ENCODE assay signal across 2 cellular contexts in genomic region chr17:47725446-47726109, GRCh38.
A peak's percentile ranks its signal among the peaks of the same experiment; 100 is the strongest.
TF ChIP-seq lines count a peak whose summit lies in the region.

No MANE protein-coding gene starts in this region.

TF ChIP-seq in HEK293, 187 proteins besides CTCF, POLR2A, EP300 and RAD21:
- TF ChIP-seq REST (tag by site-specific recombination; IDR thresholded peaks at IDR 0.05) (peak; percentile 55), ZNF521 (tag by site-specific recombination; IDR thresholded peaks at IDR 0.05) (no peak)
TF ChIP-seq in HEK293: peak in this region for 1.

TF ChIP-seq in K562, 482 proteins besides CTCF, POLR2A, EP300 and RAD21:
- TF ChIP-seq ZZZ3 (IDR thresholded peaks at IDR 0.05) (no peak), NFRKB (IDR thresholded peaks at IDR 0.05; ENCODE audit: low read depth) (no peak), TRIM28 (IDR thresholded peaks at IDR 0.05) (no peak), ZNF384 (IDR thresholded peaks at IDR 0.05; ENCODE audit: low read depth, low read length) (no peak), TOE1 (IDR thresholded peaks at IDR 0.05; ENCODE audit: borderline replicate concordance) (no peak), TOE1 (CRISPR knock-in tag; IDR thresholded peaks at IDR 0.05; ENCODE audit: borderline replicate concordance, low read depth) (no peak), ID3 (CRISPR knock-in tag; IDR thresholded peaks at IDR 0.05) (no peak), ID3 (tag; IDR thresholded peaks at IDR 0.05) (no peak), ZNF253 (CRISPR knock-in tag; conservative IDR thresholded peaks at IDR 0.05) (no peak), SMARCC2 (IDR thresholded peaks at IDR 0.05; ENCODE audit: low read depth) (no peak), ZNF12 (CRISPR knock-in tag; IDR thresholded peaks at IDR 0.05) (no peak), U2AF2 (optimal IDR thresholded peaks at IDR 0.05; ENCODE audit: low read depth, low read length) (no peak), KDM2B (CRISPR knock-in tag; IDR thresholded peaks at IDR 0.05) (no peak), DNMT1 (IDR thresholded peaks at IDR 0.05) (no peak), UBTF (IDR thresholded peaks at IDR 0.05; ENCODE audit: borderline replicate concordance in 1 of 2, low read depth in 2 of 2, low read length in 2 of 2) (no peak), ARNT (IDR thresholded peaks at IDR 0.05) (no peak), HNRNPL (IDR thresholded peaks at IDR 0.05; ENCODE audit: low read depth, low read length) (no peak), NR2C2 (CRISPR knock-in tag; IDR thresholded peaks at IDR 0.05) (no peak), NR2C2 (tag; IDR thresholded peaks at IDR 0.05) (no peak), PATZ1 (CRISPR knock-in tag; IDR thresholded peaks at IDR 0.05; ENCODE audit: borderline replicate concordance) (no peak), DPF2 (IDR thresholded peaks at IDR 0.05) (no peak), KDM4B (IDR thresholded peaks at IDR 0.05; ENCODE audit: borderline replicate concordance in 2 of 2, low read depth in 1 of 2) (no peak), ZNF184 (CRISPR knock-in tag; IDR thresholded peaks at IDR 0.05) (no peak), NR1H2 (CRISPR knock-in tag; IDR thresholded peaks at IDR 0.05) (no peak), SMAD4 (CRISPR knock-in tag; conservative IDR thresholded peaks at IDR 0.05) (no peak), SRSF9 (IDR thresholded peaks at IDR 0.05; ENCODE audit: borderline replicate concordance, low read depth, low read length) (no peak), GMEB1 (CRISPR knock-in tag; IDR thresholded peaks at IDR 0.05) (no peak), ZNF232 (CRISPR knock-in tag; IDR thresholded peaks at IDR 0.05) (no peak), NEUROD1 (IDR thresholded peaks at IDR 0.05; ENCODE audit: borderline replicate concordance, low read depth, low read length, partially characterized antibody) (no peak), BCOR (IDR thresholded peaks at IDR 0.05) (peak; percentile 77), RBM25 (IDR thresholded peaks at IDR 0.05; ENCODE audit: low read depth, low read length, severe bottlenecking) (peak; percentile 42), PTBP1 (IDR thresholded peaks at IDR 0.05; ENCODE audit: low read depth, low read length) (no peak), MIER1 (IDR thresholded peaks at IDR 0.05; ENCODE audit: low read depth) (peak; percentile 27; the same call in 1 of the 2 replicates), KDM1A (IDR thresholded peaks at IDR 0.05) (peak; percentile 20 to 23; a peak in 2 of 4 replicates), PHF21A (IDR thresholded peaks at IDR 0.05; ENCODE audit: borderline replicate concordance, low read depth) (no peak), GTF2F1 (IDR thresholded peaks at IDR 0.05; ENCODE audit: low read depth, low read length) (no peak), ZFP36 (IDR thresholded peaks at IDR 0.05; ENCODE audit: low read depth, low read length, partially characterized antibody) (no peak), ARHGAP35 (IDR thresholded peaks at IDR 0.05; ENCODE audit: partially characterized antibody) (no peak)
